In genomic region chr1:54008876-54009275, GRCh38 we compare ENCODE assay signal across 20 cellular contexts. TPM values are rescaled to one million over a fixed set of nuclear protein-coding genes. Genes with fewer than 3 reads are reported as not detected.
DNase-seq lines count a peak whose midpoint lies in the region; ATAC-seq and TF ChIP-seq lines count a peak whose summit lies in the region.
"Had no signal": no experiment of that assay in that cellular context is flagged by ENCODE, and none has a peak within 500 bp of the region (broad histone marks: within the 10 kb centered on the region; RNA-seq: fewer than 3 reads in every experiment).

No MANE protein-coding gene starts in this region.

- H3K4me1 ChIP-seq in SK-N-SH (ENCODE audit: control insufficient read depth in 1 of 2, insufficient read depth in 2 of 2, low read depth in 1 of 2, low read length in 1 of 2) (no peaks in the 10 kb centered on the region), IMR-90 (ENCODE audit: control insufficient read depth, insufficient read depth, low read length) (no peaks in the 10 kb centered on the region), GM23338 (ENCODE audit: insufficient read depth) (no peaks in the 10 kb centered on the region)
- H3K4me1 ChIP-seq: BLaER1 had no signal

- POLR2A ChIA-PET in SK-N-SH (lab: Yijun Ruan, JAX) = no interaction called here
- POLR2A ChIA-PET in IMR-90 (lab: Charles Lee; ENCODE audit: unreplicated experiment) = no interaction called here

- H3K79me2 ChIP-seq in SK-N-SH (ENCODE audit: insufficient read depth) (no peaks in the 10 kb centered on the region), GM23338 (replicated peaks; ENCODE audit: insufficient read depth) (no peaks in the 10 kb centered on the region)

- TF ChIP-seq CTCF in SK-N-SH (IDR thresholded peaks at IDR 0.05) = no peak
- no peak for TF ChIP-seq CTCF in IMR-90 (conservative IDR thresholded peaks at IDR 0.05; ENCODE audit: low read depth, low read length)
- no peak for TF ChIP-seq CTCF in osteocyte (IDR thresholded peaks at IDR 0.05)
- peak in 1 of 2 experiments; percentile 18; a peak in 1 of 4 replicates for TF ChIP-seq CTCF in GM23338 (conservative IDR thresholded peaks at IDR 0.05; ENCODE audit: low read depth in 2 of 2)

- no peaks in the 10 kb centered on the region for H3K9me3 ChIP-seq in SK-N-SH
- H3K9me3 ChIP-seq in IMR-90 (ENCODE audit: control insufficient read depth, insufficient read depth, low read length) = peaks cover 2% of the 10 kb centered on the region; the same call in 1 of the 2 replicates

- H3K27me3 ChIP-seq in SK-N-SH (ENCODE audit: insufficient read depth) (peaks cover 16% of the 10 kb centered on the region; the same call in 1 of the 2 replicates), IMR-90 (ENCODE audit: control insufficient read depth, insufficient read depth, low read length) (peaks cover 69% of the 10 kb centered on the region), GM23338 (ENCODE audit: insufficient read depth) (no peaks in the 10 kb centered on the region)
- H3K27me3 ChIP-seq: BLaER1 had no signal

- no peak overlapping the region for H2AK9ac ChIP-seq in IMR-90 (replicated peaks; ENCODE audit: low read depth, low read length, poor library complexity)

- dilution Hi-C loops in IMR-90 (cut with HindIII; ENCODE audit: low sequenced_read_pairs, unreplicated experiment) = no loop called here

- CTCF ChIA-PET in SK-N-SH (lab: Yijun Ruan, JAX) (no interaction called here), IMR-90 (lab: Yijun Ruan, JAX) (no interaction called here)

- no peak overlapping the region for H3K18ac ChIP-seq in IMR-90 (ENCODE audit: low read depth, low read length)

- H3K79me1 ChIP-seq in IMR-90 (ENCODE audit: low read depth in 1 of 2, low read length in 2 of 2) = no peaks in the 10 kb centered on the region

- no peak overlapping the region for H3K4me3 ChIP-seq in SK-N-SH (ENCODE audit: low read depth in 2 of 2, low read length in 1 of 2)
- H3K4me3 ChIP-seq in IMR-90 (ENCODE audit: insufficient read depth, low read depth, low read length) = no peak overlapping the region
- H3K4me3 ChIP-seq in GM23338 = no peak overlapping the region
- H3K4me3 ChIP-seq: BLaER1, GM23248 had no signal

- H4K5ac ChIP-seq in IMR-90 (ENCODE audit: low read depth, low read length) = no peak overlapping the region

- H2BK120ac ChIP-seq in IMR-90 (ENCODE audit: low read depth, low read length) = no peak overlapping the region

- TF ChIP-seq EP300 in SK-N-SH (IDR thresholded peaks at IDR 0.05; ENCODE audit: borderline replicate concordance in 1 of 2, low read depth in 1 of 2, low read length in 1 of 2) = no peak

- no peak for ATAC-seq in SK-N-SH treated with all-trans-retinoic acid at 6 μM for 48 hours
- no peak for ATAC-seq in IMR-90 (ENCODE audit: low read depth)
- no peak for ATAC-seq in GM19455 (IDR thresholded peaks at IDR 0.05; ENCODE audit: unreplicated experiment)
- ATAC-seq in HG03159 (IDR thresholded peaks at IDR 0.05; ENCODE audit: unreplicated experiment) = no peak
- no peak for ATAC-seq in GM23338

- no peak overlapping the region for H3K56ac ChIP-seq in IMR-90 (ENCODE audit: extremely low read depth, insufficient read depth, low read length)

- intact Hi-C loops in IMR-90 (cut with micrococcal nuclease) = no loop called here

- H3K27ac Mint-ChIP-seq in osteocyte (ENCODE audit: unreplicated experiment) (no peak overlapping the region), GM23338 (no peak overlapping the region)
- H3K27ac Mint-ChIP-seq: CD14-positive monocyte, IgD-negative memory B cell had no signal

- H3K14ac ChIP-seq in IMR-90 (replicated peaks; ENCODE audit: low read depth, low read length) = no peak overlapping the region

- H3K4ac ChIP-seq in IMR-90 (ENCODE audit: low read depth, low read length) = no peak overlapping the region

- H4K8ac ChIP-seq in IMR-90 (ENCODE audit: low read depth in 2 of 2, low read length in 2 of 2) = no peak overlapping the region

- H3K27me3 Mint-ChIP-seq in osteocyte (ENCODE audit: unreplicated experiment) = peaks cover 58% of the 10 kb centered on the region
- H3K27me3 Mint-ChIP-seq in GM23338 (ENCODE audit: insufficient read depth, low read depth, poor library complexity) = peaks cover 7% of the 10 kb centered on the region

- H2AK5ac ChIP-seq in IMR-90 (ENCODE audit: low read depth, low read length) = no peak overlapping the region

- BruUV-seq in IMR-90 (replicated peaks; lab: Mats Ljungman, UMichigan) = no TSS peak

- H2BK20ac ChIP-seq in IMR-90 (ENCODE audit: low read depth, low read length) = no peak overlapping the region

- no peak overlapping the region for H4K91ac ChIP-seq in IMR-90 (ENCODE audit: insufficient read depth, low read depth, low read length)

- no peak overlapping the region for H3K23ac ChIP-seq in IMR-90 (ENCODE audit: low read depth, low read length)

- no peaks in the 10 kb centered on the region for H3K9me2 ChIP-seq in SK-N-SH
- H3K9me2 ChIP-seq in GM23338 (ENCODE audit: insufficient read depth) = no peaks in the 10 kb centered on the region; the same call in 1 of the 2 replicates

- DNase-seq in SK-N-SH = peak; percentile 11
- no peak for DNase-seq in IMR-90
- DNase-seq in iPS-NIHi7 (ENCODE audit: extremely low spot score) = peak; percentile 11
- peak; percentile 81 for DNase-seq in osteocyte (ENCODE audit: extremely low spot score, unreplicated experiment)
- DNase-seq in GM23338 (ENCODE audit: low spot score) = no peak
- DNase-seq: 8988T; Calu3; CD4-positive, alpha-beta memory T cell; DMS79 treated with DMSO at 0.1 percent for 48 hours; GF-D8; GM23248; HCEC 1CT had no signal

- no peak overlapping the region for H2BK15ac ChIP-seq in IMR-90 (ENCODE audit: low read depth, low read length)

- H4K20me1 ChIP-seq in SK-N-SH (ENCODE audit: insufficient read depth) = no peaks in the 10 kb centered on the region
- H4K20me1 ChIP-seq in IMR-90 (ENCODE audit: insufficient read depth, low read length) = no peaks in the 10 kb centered on the region
- H4K20me1 ChIP-seq in GM23338 (replicated peaks; ENCODE audit: insufficient read depth) = no peaks in the 10 kb centered on the region
- H4K20me1 ChIP-seq: BLaER1 had no signal

- no peak overlapping the region for H3K9ac ChIP-seq in SK-N-SH
- H3K9ac ChIP-seq in IMR-90 (ENCODE audit: low read depth, low read length) = no peak overlapping the region
- H3K9ac ChIP-seq: BLaER1, GM23248 had no signal

- in situ Hi-C loops in IMR-90 (cut with MboI; ENCODE audit: low sequenced_read_pairs) = no loop called here

- H2BK5ac ChIP-seq in IMR-90 (ENCODE audit: low read depth, low read length, poor library complexity, severe bottlenecking) = no peak overlapping the region

- no peak overlapping the region for H3K4me2 ChIP-seq in SK-N-SH
- H3K4me2 ChIP-seq in IMR-90 (ENCODE audit: low read depth, low read length) = no peak overlapping the region
- no peak overlapping the region for H3K4me2 ChIP-seq in GM23338
- H3K4me2 ChIP-seq: BLaER1 had no signal

- H2AFZ ChIP-seq in SK-N-SH (ENCODE audit: low read depth) (no peak overlapping the region), IMR-90 (replicated peaks; ENCODE audit: low read length, poor library complexity) (peak overlapping the region; percentile 23), GM23338 (no peak overlapping the region; the same call in 1 of the 2 replicates)
- H2AFZ ChIP-seq: GM23248 had no signal

- no peaks in the 10 kb centered on the region for H3K9me3 Mint-ChIP-seq in osteocyte (ENCODE audit: unreplicated experiment)
- H3K9me3 Mint-ChIP-seq in GM23338 = peaks cover 6% of the 10 kb centered on the region; the same call in 2 of the 3 replicates
- H3K9me3 Mint-ChIP-seq: IgD-negative memory B cell had no signal

- H3K4me1 Mint-ChIP-seq in osteocyte (ENCODE audit: unreplicated experiment) = no peaks in the 10 kb centered on the region
- peaks cover 5% of the 10 kb centered on the region; the same call in 2 of the 3 replicates for H3K4me1 Mint-ChIP-seq in GM23338
- H3K4me1 Mint-ChIP-seq: CD14-positive monocyte; CD4-positive, alpha-beta memory T cell; IgD-negative memory B cell had no signal

- TF ChIP-seq POLR2A in IMR-90 (IDR thresholded peaks at IDR 0.05; ENCODE audit: low read depth, low read length) = no peak

- H3K36me3 ChIP-seq in SK-N-SH (replicated peaks in 1 of 2; ENCODE audit: control insufficient read depth in 1 of 2, insufficient read depth in 2 of 2, low read length in 1 of 2) = no peaks in the 10 kb centered on the region
- no peaks in the 10 kb centered on the region for H3K36me3 ChIP-seq in IMR-90 (ENCODE audit: control insufficient read depth, insufficient read depth, low read length)
- no peaks in the 10 kb centered on the region for H3K36me3 ChIP-seq in GM23338 (ENCODE audit: insufficient read depth)
- H3K36me3 ChIP-seq: BLaER1 had no signal

- H3K36me3 Mint-ChIP-seq in osteocyte (ENCODE audit: unreplicated experiment) (no peaks in the 10 kb centered on the region), GM23338 (ENCODE audit: low read depth) (no peaks in the 10 kb centered on the region)
- H3K36me3 Mint-ChIP-seq: CD14-positive monocyte; CD4-positive, alpha-beta memory T cell had no signal

- H3K9me1 ChIP-seq in IMR-90 (ENCODE audit: insufficient read depth, low read length) = peaks cover 3% of the 10 kb centered on the region; the same call in 1 of the 2 replicates

- TF ChIP-seq RAD21 in SK-N-SH (IDR thresholded peaks at IDR 0.05; ENCODE audit: low read length) (no peak), IMR-90 (IDR thresholded peaks at IDR 0.05; ENCODE audit: low read length) (no peak)

- 80% methylated on average over 11 of the region's 13 CpGs for WGBS in SK-N-SH (ENCODE audit: low lambda C conversion rate)
- WGBS in IMR-90 (ENCODE audit: extremely low coverage in 2 of 2, insufficient read length in 1 of 2), 2 experiments = 86% methylated on average over 10 of the region's 13 CpGs; no CpG with 5 or more reads in 1 of the 2 experiments

- no peak overlapping the region for H3K4me3 Mint-ChIP-seq in osteocyte (ENCODE audit: unreplicated experiment)
- no peak overlapping the region for H3K4me3 Mint-ChIP-seq in GM23338
- H3K4me3 Mint-ChIP-seq: CD14-positive monocyte; CD4-positive, alpha-beta memory T cell; IgD-negative memory B cell had no signal

- H3F3A ChIP-seq in SK-N-SH (replicated peaks; ENCODE audit: insufficient read depth) = no peaks in the 10 kb centered on the region
- H3F3A ChIP-seq in GM23338 (replicated peaks; ENCODE audit: low read depth) = no peaks in the 10 kb centered on the region

- H3K27ac ChIP-seq in SK-N-SH (ENCODE audit: low read depth in 2 of 2, low read length in 1 of 2) (no peak overlapping the region), IMR-90 (ENCODE audit: insufficient read depth, low read length) (no peak overlapping the region), GM23338 (ENCODE audit: low read depth) (no peak overlapping the region)
- H3K27ac ChIP-seq: BLaER1, GM23248 had no signal

RNA-seq across cellular contexts. Expression of gene LDLRAD1, which starts 9.1 kb away (rescaled TPM):
- polyA plus RNA-seq in SK-N-SH (2012; rRNA removed) (not detected in 2 replicates), IMR-90 (2012; rRNA removed) (not detected in 2 replicates), GM23338 (2016; fragmentation: Nextera tagmentation; extraction: Ambion mirVana) (not detected in 2 replicates)
- polyA plus RNA-seq in SK-N-SH (2012; cell fraction: cytosol; rRNA removed) = not detected in 2 replicates
- not detected in 2 replicates for polyA plus RNA-seq in SK-N-SH (2012; cell fraction: nucleus; rRNA removed)
- total RNA-seq in IMR-90 (2012; rRNA removed) (not detected in 2 replicates), osteocyte (not detected in 2 replicates)
- not detected in 2 replicates for polyA plus RNA-seq in IMR-90 (2012; cell fraction: cytosol; rRNA removed)
- not detected in 2 replicates for polyA plus RNA-seq in IMR-90 (2012; cell fraction: nucleus; rRNA removed; ENCODE audit: low replicate concordance)
- not detected in 2 replicates for total RNA-seq in GM23338 (2014; rRNA removed; shearing (Covaris generic))
- total RNA-seq: A673; Calu3; CD4-positive, alpha-beta memory T cell; GM23248 had no signal
- polyA plus RNA-seq: AG04450; CD14-positive monocyte; CD4-positive, alpha-beta memory T cell; GM23248; IgD-negative memory B cell had no signal

RNA-seq across cellular contexts. Expression of gene TMEM59, which starts 44.1 kb away (rescaled TPM):
- polyA plus RNA-seq in SK-N-SH (2012; rRNA removed) (249 and 314 TPM in 2 replicates), IMR-90 (2012; rRNA removed) (226 and 239 TPM in 2 replicates), GM23338 (2016; fragmentation: Nextera tagmentation; extraction: Ambion mirVana) (117 and 132 TPM in 2 replicates)
- polyA plus RNA-seq in SK-N-SH (2012; cell fraction: cytosol; rRNA removed) = 338 and 354 TPM in 2 replicates
- 85.7 and 156 TPM in 2 replicates for polyA plus RNA-seq in SK-N-SH (2012; cell fraction: nucleus; rRNA removed)
- total RNA-seq in IMR-90 (2012; rRNA removed) (199 and 241 TPM in 2 replicates), osteocyte (399 and 409 TPM in 2 replicates)
- 204 and 263 TPM in 2 replicates for polyA plus RNA-seq in IMR-90 (2012; cell fraction: cytosol; rRNA removed)
- 38.7 and 107 TPM in 2 replicates for polyA plus RNA-seq in IMR-90 (2012; cell fraction: nucleus; rRNA removed; ENCODE audit: low replicate concordance)
- 81.9 and 91.6 TPM in 2 replicates for total RNA-seq in GM23338 (2014; rRNA removed; shearing (Covaris generic))

RNA-seq across cellular contexts. Expression of gene TCEANC2, which starts 44.5 kb away (rescaled TPM):
- polyA plus RNA-seq in SK-N-SH (2012; rRNA removed) = 4.7 and 5.5 TPM in 2 replicates
- polyA plus RNA-seq in SK-N-SH (2012; cell fraction: cytosol; rRNA removed) = 4.1 and 5.2 TPM in 2 replicates
- polyA plus RNA-seq in SK-N-SH (2012; cell fraction: nucleus; rRNA removed) = 8.9 and 9.0 TPM in 2 replicates
- total RNA-seq in IMR-90 (2012; rRNA removed) = 3.1 and 3.2 TPM in 2 replicates
- 2.4 TPM in 2 replicates for polyA plus RNA-seq in IMR-90 (2012; rRNA removed)
- polyA plus RNA-seq in IMR-90 (2012; cell fraction: cytosol; rRNA removed) = 1.1 TPM in 2 replicates
- polyA plus RNA-seq in IMR-90 (2012; cell fraction: nucleus; rRNA removed; ENCODE audit: low replicate concordance) = 1.4 and 3.1 TPM in 2 replicates
- total RNA-seq in osteocyte = 3.1 and 3.9 TPM in 2 replicates
- 6.0 and 6.4 TPM in 2 replicates for total RNA-seq in GM23338 (2014; rRNA removed; shearing (Covaris generic))
- 4.4 and 6.3 TPM in 2 replicates for polyA plus RNA-seq in GM23338 (2016; fragmentation: Nextera tagmentation; extraction: Ambion mirVana)

Comparison
In these comparisons a context has a peak if more than half of its experiments do, and no peak if none do; other contexts are left out.
1. DNase-seq: peak in SK-N-SH (single experiment), iPS-NIHi7 (single experiment) and osteocyte (single experiment); none in IMR-90 (single experiment) and GM23338 (single experiment).